ENCODE assay signal across 12 cellular contexts in genomic region chr2:235543126-235543750, GRCh38.
DNase-seq lines count a peak whose midpoint lies in the region; ATAC-seq and TF ChIP-seq lines count a peak whose summit lies in the region.
"Had no signal": no experiment of that assay in that cellular context is flagged by ENCODE, and none has a peak within 500 bp of the region (broad histone marks: within the 10 kb centered on the region; RNA-seq: fewer than 3 reads in every experiment).

No MANE protein-coding gene starts in this region.

- H3K4me1 ChIP-seq in muscle layer of duodenum (ENCODE audit: control insufficient read depth in 1 of 2, insufficient read depth in 2 of 2, low read length in 2 of 2): peaks cover 0 to 10% of the 10 kb centered on the region in 2 donors

- H3K9me3 ChIP-seq in muscle layer of duodenum (ENCODE audit: control insufficient read depth in 1 of 2, low read length in 2 of 2): no peaks in the 10 kb centered on the region
- H3K9me3 ChIP-seq: BE2C had no signal

- peak overlapping the region; percentile 88 for H3K27ac ChIP-seq in C4-2B
- H3K27ac ChIP-seq in caudate nucleus (ENCODE audit: low read depth, low read length): no peak overlapping the region
- H3K27ac ChIP-seq in muscle layer of duodenum (ENCODE audit: low read length): peak overlapping the region; percentile 39
- H3K27ac ChIP-seq: coronary artery had no signal

- H3K4me3 ChIP-seq in muscle layer of duodenum (ENCODE audit: low read depth in 1 of 2, low read length in 2 of 2): no peak overlapping the region
- H3K4me3 ChIP-seq: coronary artery had no signal

- peak; percentile 37 for DNase-seq in HK-2 (ENCODE audit: unreplicated experiment)
- DNase-seq in caudate nucleus (lab: John Stamatoyannopoulos, UW): peak in 38 of 61 donors; percentile 17 to 92 (median 43)
- no peak for DNase-seq in SW480 (ENCODE audit: low spot score)
- DNase-seq in HCEC 1CT: no peak
- DNase-seq: BE2C, GF-D8, retina had no signal

- no peak for TF ChIP-seq CTCF in C4-2B (conservative IDR thresholded peaks at IDR 0.05)

- ATAC-seq in HG02571 (IDR thresholded peaks at IDR 0.05; ENCODE audit: unreplicated experiment) (no peak), GM18868 (IDR thresholded peaks at IDR 0.05; ENCODE audit: unreplicated experiment) (no peak)

- H3K36me3 ChIP-seq in muscle layer of duodenum (ENCODE audit: control insufficient read depth in 1 of 2, insufficient read depth in 2 of 2, low read length in 2 of 2): no peaks in the 10 kb centered on the region
- H3K36me3 ChIP-seq: BE2C had no signal

- H3K27me3 ChIP-seq in muscle layer of duodenum (ENCODE audit: low read depth, low read length): no peaks in the 10 kb centered on the region
- H3K27me3 ChIP-seq: BE2C had no signal

Comparison
In these comparisons a context has a peak if more than half of its experiments do, and no peak if none do; other contexts are left out.
1. DNase-seq: peak in HK-2 (single experiment) and caudate nucleus (38 of 61); none in SW480 (single experiment) and HCEC 1CT (single experiment).